Comparison of ENCODE assay signal across 3 cellular contexts in genomic region chr1:57883145-57883699, GRCh38.
"Had no signal": no experiment of that assay in that cellular context is flagged by ENCODE, and none has a peak within 500 bp of the region (broad histone marks: within the 10 kb centered on the region; RNA-seq: fewer than 3 reads in every experiment).

No MANE protein-coding gene starts in this region.

- H3K4me3 ChIP-seq: GM12878 had no signal

- ATAC-seq: GM12878 had no signal

- DNase-seq: GDM1, GF-D8 had no signal
